In the genomic region with DNA sequence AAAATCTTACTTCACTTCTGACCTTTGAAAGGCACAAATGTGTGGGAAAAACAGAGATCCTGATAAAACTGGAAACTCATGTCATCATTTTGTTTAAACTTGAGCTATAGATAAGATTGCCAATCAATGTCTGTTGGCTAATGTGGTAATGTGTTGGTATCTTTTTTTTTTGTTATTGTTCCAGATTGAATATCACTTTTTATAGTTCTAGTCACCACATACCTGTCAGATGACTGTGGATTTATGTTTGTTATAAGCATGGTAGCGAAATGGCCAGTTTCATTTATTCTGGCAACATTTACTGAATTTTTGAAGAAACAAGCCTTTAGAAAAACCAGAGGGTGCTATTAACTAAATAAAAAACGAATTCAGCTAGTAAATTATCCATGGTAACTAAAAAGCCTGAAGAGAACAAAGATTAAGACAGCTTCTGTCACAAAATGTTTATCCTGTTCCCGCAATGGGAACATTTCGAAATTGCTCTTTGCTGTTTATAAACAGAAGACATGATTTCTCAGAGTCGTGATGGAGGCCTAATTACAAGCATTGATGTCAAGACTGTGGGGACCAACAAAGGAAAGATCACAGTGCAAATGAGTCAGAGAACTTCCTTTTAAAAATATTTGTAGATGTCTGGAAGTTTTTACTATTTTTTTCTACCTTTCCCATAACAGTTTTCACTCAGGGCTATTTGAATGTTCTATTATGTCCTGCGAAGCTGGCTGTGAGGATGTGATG, we compare ENCODE assay signal across 14 cellular contexts.
DNase-seq lines count a peak whose midpoint lies in the region; ATAC-seq and TF ChIP-seq lines count a peak whose summit lies in the region.
"Had no signal": no experiment of that assay in that cellular context is flagged by ENCODE, and none has a peak within 500 bp of the region (broad histone marks: within the 10 kb centered on the region; RNA-seq: fewer than 3 reads in every experiment).

No MANE protein-coding gene starts in this region.

- BruUV-seq in Caco-2 (replicated peaks; lab: Mats Ljungman, UMichigan): no TSS peak

- H3K9me3 ChIP-seq in lower lobe of right lung (no peaks in the 10 kb centered on the region), Caco-2 (no peaks in the 10 kb centered on the region)

- DNase-seq in GM04504 (ENCODE audit: low read depth) (peak; percentile 67), cardiac fibroblast (ENCODE audit: low read depth in 2 of 2) (peak; percentile 90 to 96), lower lobe of right lung (no peak), stromal cell of bone marrow (ENCODE audit: low read depth) (peak; percentile 66), omental fat pad (ENCODE audit: low spot score) (no peak), WTC11 (ENCODE audit: low spot score) (no peak), Caco-2 (no peak)
- DNase-seq: activated CD4-positive, alpha-beta memory T cell treated with anti-CD3 and anti-CD28 coated beads for 36 hours; activated naive CD4-positive, alpha-beta T cell treated with Interleukin-2 at 50 U/mL for 16 hours; dorsolateral prefrontal cortex; GOT3; hippocampal formation; NCI-H2029 treated with DMSO at 0.1 percent for 48 hours had no signal

- H3K27ac ChIP-seq in lower lobe of right lung: peak overlapping the region; percentile 1

- no peak overlapping the region; the same call in 1 of the 2 replicates for H3K27ac Mint-ChIP-seq in WTC11
- H3K27ac Mint-ChIP-seq in Caco-2 (ENCODE audit: unreplicated experiment): no peak overlapping the region
- H3K27ac Mint-ChIP-seq: activated CD4-positive, alpha-beta memory T cell treated with anti-CD3 and anti-CD28 coated beads for 36 hours had no signal

- no peaks in the 10 kb centered on the region for H3K27me3 ChIP-seq in lower lobe of right lung (ENCODE audit: low read depth)
- no peaks in the 10 kb centered on the region for H3K27me3 ChIP-seq in Caco-2 (replicated peaks; ENCODE audit: control insufficient read depth, insufficient read depth, low read length)
- H3K27me3 ChIP-seq: dorsolateral prefrontal cortex had no signal

- POLR2A ChIA-PET in WTC11 (lab: Charles Lee): no interaction called here
- POLR2A ChIA-PET in Caco-2 (lab: Charles Lee): no interaction called here

- ATAC-seq in lower lobe of right lung (peak; percentile 47 to 57), omental fat pad (ENCODE audit: low FRiP score) (no peak), WTC11 (no peak), GM19463 (IDR thresholded peaks at IDR 0.05; ENCODE audit: unreplicated experiment) (no peak)

- H3K4me1 Mint-ChIP-seq in WTC11: peaks cover 16% of the 10 kb centered on the region
- H3K4me1 Mint-ChIP-seq in Caco-2 (ENCODE audit: low read depth, unreplicated experiment): no peaks in the 10 kb centered on the region

- H3K4me1 ChIP-seq in lower lobe of right lung: no peaks in the 10 kb centered on the region
- H3K4me1 ChIP-seq in Caco-2: no peaks in the 10 kb centered on the region

- CTCF ChIA-PET in WTC11 (lab: Charles Lee) (no interaction called here), Caco-2 (lab: Charles Lee) (no interaction called here)

- H3K36me3 ChIP-seq in lower lobe of right lung (no peaks in the 10 kb centered on the region), Caco-2 (ENCODE audit: control insufficient read depth, insufficient read depth, low read length) (no peaks in the 10 kb centered on the region)

- no peaks in the 10 kb centered on the region for H3K27me3 Mint-ChIP-seq in WTC11 (ENCODE audit: low read depth)
- H3K27me3 Mint-ChIP-seq in Caco-2 (ENCODE audit: insufficient read depth, unreplicated experiment): peaks cover 12% of the 10 kb centered on the region
- H3K27me3 Mint-ChIP-seq: activated CD4-positive, alpha-beta memory T cell treated with anti-CD3 and anti-CD28 coated beads for 36 hours had no signal

- TF ChIP-seq CTCF in cardiac fibroblast (IDR thresholded peaks at IDR 0.05; ENCODE audit: low read depth, low read length) (no peak), lower lobe of right lung (IDR thresholded peaks at IDR 0.05) (no peak), omental fat pad (IDR thresholded peaks at IDR 0.05) (no peak), WTC11 (IDR thresholded peaks at IDR 0.05) (no peak), Caco-2 (IDR thresholded peaks at IDR 0.05; ENCODE audit: insufficient read depth in 1 of 2, low read depth in 1 of 2, low read length in 1 of 2, severe bottlenecking in 1 of 2, unreplicated experiment in 1 of 2) (no peak)

- intact Hi-C loops in lower lobe of right lung (cut with DNase I): no loop called here
- intact Hi-C loops in Caco-2 (cut with micrococcal nuclease; ENCODE audit: unreplicated experiment): no loop called here

- H3K4me3 Mint-ChIP-seq in WTC11 (no peak overlapping the region), Caco-2 (ENCODE audit: unreplicated experiment) (no peak overlapping the region)
- H3K4me3 Mint-ChIP-seq: activated CD4-positive, alpha-beta memory T cell treated with anti-CD3 and anti-CD28 coated beads for 36 hours had no signal

- no peak overlapping the region for H3K4me3 ChIP-seq in cardiac fibroblast (replicated peaks in 1 of 2; ENCODE audit: low read depth in 2 of 2, low read length in 2 of 2)
- no peak overlapping the region for H3K4me3 ChIP-seq in lower lobe of right lung
- no peak overlapping the region for H3K4me3 ChIP-seq in Caco-2 (ENCODE audit: low read depth, low read length)
- H3K4me3 ChIP-seq: dorsolateral prefrontal cortex had no signal

- no peaks in the 10 kb centered on the region for H3K9me3 Mint-ChIP-seq in WTC11
- no peaks in the 10 kb centered on the region for H3K9me3 Mint-ChIP-seq in Caco-2 (ENCODE audit: unreplicated experiment)
- H3K9me3 Mint-ChIP-seq: activated CD4-positive, alpha-beta memory T cell treated with anti-CD3 and anti-CD28 coated beads for 36 hours had no signal

- H3K36me3 Mint-ChIP-seq in WTC11 (no peaks in the 10 kb centered on the region), Caco-2 (ENCODE audit: insufficient read depth, unreplicated experiment) (no peaks in the 10 kb centered on the region)
- H3K36me3 Mint-ChIP-seq: activated CD4-positive, alpha-beta memory T cell treated with anti-CD3 and anti-CD28 coated beads for 36 hours had no signal

TF ChIP-seq in WTC11, 78 proteins besides CTCF, POLR2A, EP300 and RAD21 (continues in another document):
- TF ChIP-seq TEAD4 (CRISPR knock-in tag; IDR thresholded peaks at IDR 0.05): no peak
- no peak for TF ChIP-seq FOXP1 (CRISPR knock-in tag; IDR thresholded peaks at IDR 0.05; ENCODE audit: borderline replicate concordance)
- no peak for TF ChIP-seq ZNF138 (CRISPR knock-in tag; conservative IDR thresholded peaks at IDR 0.05)
- no peak for TF ChIP-seq CREM (CRISPR knock-in tag; IDR thresholded peaks at IDR 0.05)
- TF ChIP-seq JUN (CRISPR knock-in tag; IDR thresholded peaks at IDR 0.05): no peak
- TF ChIP-seq, protein P1, sequence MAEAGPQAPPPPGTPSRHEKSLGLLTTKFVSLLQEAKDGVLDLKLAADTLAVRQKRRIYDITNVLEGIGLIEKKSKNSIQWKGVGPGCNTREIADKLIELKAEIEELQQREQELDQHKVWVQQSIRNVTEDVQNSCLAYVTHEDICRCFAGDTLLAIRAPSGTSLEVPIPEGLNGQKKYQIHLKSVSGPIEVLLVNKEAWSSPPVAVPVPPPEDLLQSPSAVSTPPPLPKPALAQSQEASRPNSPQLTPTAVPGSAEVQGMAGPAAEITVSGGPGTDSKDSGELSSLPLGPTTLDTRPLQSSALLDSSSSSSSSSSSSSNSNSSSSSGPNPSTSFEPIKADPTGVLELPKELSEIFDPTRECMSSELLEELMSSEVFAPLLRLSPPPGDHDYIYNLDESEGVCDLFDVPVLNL (CRISPR knock-in tag; IDR thresholded peaks at IDR 0.05; ENCODE audit: borderline replicate concordance, low read depth): no peak
- TF ChIP-seq ZNF423 (CRISPR knock-in tag; IDR thresholded peaks at IDR 0.05): no peak
- no peak for TF ChIP-seq TEAD1 (CRISPR knock-in tag; IDR thresholded peaks at IDR 0.05)
- TF ChIP-seq, protein P2, sequence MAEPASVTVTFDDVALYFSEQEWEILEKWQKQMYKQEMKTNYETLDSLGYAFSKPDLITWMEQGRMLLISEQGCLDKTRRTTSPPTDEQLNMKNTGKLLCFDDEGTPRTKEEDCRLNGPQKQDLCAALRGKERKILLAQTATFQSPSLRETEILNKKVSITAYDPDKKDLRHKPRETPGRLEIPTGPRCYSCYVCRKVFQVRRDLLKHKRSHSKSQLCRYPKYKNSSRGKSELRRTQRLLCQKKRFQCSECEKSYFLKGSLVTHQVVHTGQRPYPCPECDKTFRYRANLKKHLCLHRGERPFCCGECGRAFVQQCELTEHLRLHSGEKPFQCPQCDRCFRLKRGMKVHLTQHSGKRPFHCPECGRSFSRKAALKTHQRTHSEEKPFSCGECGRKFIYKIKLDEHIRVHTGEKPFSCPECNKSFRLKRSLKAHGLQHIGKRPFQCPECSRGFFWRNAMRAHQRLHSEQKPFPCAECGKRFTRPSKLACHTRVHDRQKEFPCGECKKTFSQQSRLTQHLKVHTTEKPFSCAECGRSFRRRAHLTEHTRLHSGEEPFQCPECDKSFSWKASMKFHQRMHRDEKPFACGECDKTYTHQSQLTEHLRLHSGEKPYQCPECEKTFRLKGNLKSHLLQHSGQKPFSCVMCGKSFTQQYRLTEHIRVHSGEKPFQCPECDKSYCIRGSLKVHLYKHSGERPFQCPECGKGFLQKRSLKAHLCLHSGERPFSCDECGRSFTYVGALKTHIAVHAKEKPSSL (CRISPR knock-in tag; conservative IDR thresholded peaks at IDR 0.05): no peak
- TF ChIP-seq ZNF263 (CRISPR knock-in tag; IDR thresholded peaks at IDR 0.05; ENCODE audit: low read depth): no peak
- TF ChIP-seq SP1 (CRISPR knock-in tag; conservative IDR thresholded peaks at IDR 0.05): no peak
- TF ChIP-seq OVOL2 (CRISPR knock-in tag; IDR thresholded peaks at IDR 0.05; ENCODE audit: borderline replicate concordance): no peak
- TF ChIP-seq, protein P3, sequence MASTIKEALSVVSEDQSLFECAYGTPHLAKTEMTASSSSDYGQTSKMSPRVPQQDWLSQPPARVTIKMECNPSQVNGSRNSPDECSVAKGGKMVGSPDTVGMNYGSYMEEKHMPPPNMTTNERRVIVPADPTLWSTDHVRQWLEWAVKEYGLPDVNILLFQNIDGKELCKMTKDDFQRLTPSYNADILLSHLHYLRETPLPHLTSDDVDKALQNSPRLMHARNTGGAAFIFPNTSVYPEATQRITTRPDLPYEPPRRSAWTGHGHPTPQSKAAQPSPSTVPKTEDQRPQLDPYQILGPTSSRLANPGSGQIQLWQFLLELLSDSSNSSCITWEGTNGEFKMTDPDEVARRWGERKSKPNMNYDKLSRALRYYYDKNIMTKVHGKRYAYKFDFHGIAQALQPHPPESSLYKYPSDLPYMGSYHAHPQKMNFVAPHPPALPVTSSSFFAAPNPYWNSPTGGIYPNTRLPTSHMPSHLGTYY (CRISPR knock-in tag; IDR thresholded peaks at IDR 0.05): no peak

Comparison
In these comparisons a context has a peak if more than half of its experiments do, and no peak if none do; other contexts are left out.
1. DNase-seq: peak in GM04504 (single experiment), cardiac fibroblast (2 of 2) and stromal cell of bone marrow (single experiment); none in lower lobe of right lung (single experiment), omental fat pad (single experiment), WTC11 (single experiment) and Caco-2 (0 of 2).
2. ATAC-seq: peak in lower lobe of right lung (2 of 2); none in omental fat pad (single experiment), WTC11 (single experiment) and GM19463 (single experiment).